ENCODE assay signal across 25 cellular contexts in the genomic region with DNA sequence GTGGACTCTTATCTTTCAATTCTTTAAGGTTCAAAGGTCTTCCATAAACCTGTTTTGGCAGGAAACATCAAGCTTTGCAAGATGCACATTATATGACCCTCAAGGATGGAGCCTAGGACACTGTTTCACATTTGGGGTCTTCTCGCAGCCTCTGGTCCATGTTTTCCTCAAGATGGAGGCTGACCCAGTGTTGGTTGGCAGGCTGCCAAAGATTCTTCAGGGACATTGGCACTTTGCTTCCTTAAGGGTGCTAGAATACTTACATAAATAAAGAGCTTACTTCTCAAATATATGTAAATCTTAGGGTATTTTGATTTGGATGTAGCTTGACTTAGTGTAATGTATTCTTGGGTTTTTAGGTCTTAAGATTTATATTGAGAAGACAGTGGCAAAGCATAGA.
"Had no signal": no experiment of that assay in that cellular context is flagged by ENCODE, and none has a peak within 500 bp of the region (broad histone marks: within the 10 kb centered on the region; RNA-seq: fewer than 3 reads in every experiment).

No MANE protein-coding gene starts in this region.

- H3K9me3 ChIP-seq: ascending aorta, SJSA1, SK-N-SH had no signal

- H3K9ac ChIP-seq: SK-N-SH had no signal

- H3K27ac ChIP-seq: ascending aorta, cardiac muscle cell, SJSA1 had no signal

- H3K4me2 ChIP-seq: SK-N-SH had no signal

- H3K36me3 ChIP-seq: ascending aorta, cardiac muscle cell, MG63, SJSA1 had no signal

- H3K4me3 ChIP-seq: ascending aorta, cardiac muscle cell, MG63, SJSA1 had no signal

- H3K4me1 ChIP-seq: ascending aorta, SJSA1 had no signal

- DNase-seq: activated CD4-positive, alpha-beta T cell treated with anti-CD3 and anti-CD28 coated beads, Interleukin-2, amount 10 ng/mL, durations not matched to agents 24 days and 14 days; activated CD4-positive, alpha-beta T cell treated with anti-CD3 and anti-CD28 coated beads, Interleukin-2, amount 50 U/mL, for 4 hours; activated CD8-positive, alpha-beta T cell treated with anti-CD3 and anti-CD28 coated beads for 36 hours; activated gamma-delta T cell; activated naive CD4-positive, alpha-beta T cell treated with Interleukin-2 at 50 U/mL for 16 hours; activated naive CD8-positive, alpha-beta T cell treated with anti-CD3 and anti-CD28 coated beads, Interleukin-2, amount 10 ng/mL, durations not matched to agents 7 days and 5 days; activated T-cell treated with anti-CD3 and anti-CD28 coated beads, Interleukin-2, amount 50 U/mL, for 24 hours; amygdala; Kasumi-1; MG63; NCI-H1048; NCI-H1105 treated with DMSO at 0.1 percent for 48 hours; NCI-H1436; NCI-H1694; NCI-H1930; NCI-H2081 treated with DMSO at 0.1 percent for 48 hours; NCI-H2171; NCI-H446; NCI-H510A treated with DMSO at 0.1 percent for 48 hours; SHP77 treated with DMSO at 0.1 percent for 48 hours; SK-N-SH had no signal

- ATAC-seq: activated CD8-positive, alpha-beta T cell treated with anti-CD3 and anti-CD28 coated beads for 36 hours; Panc1 had no signal

- H3K27me3 ChIP-seq: ascending aorta, cardiac muscle cell, SJSA1 had no signal
